Comparison of ENCODE assay signal across 8 cellular contexts in genomic region chr11:65182258-65183170, GRCh38. TPM values are rescaled to one million over a fixed set of nuclear protein-coding genes. Genes with fewer than 3 reads are reported as not detected.
A peak's percentile ranks its signal among the peaks of the same experiment; 100 is the strongest.
DNase-seq lines count a peak whose midpoint lies in the region; ATAC-seq and TF ChIP-seq lines count a peak whose summit lies in the region.

No MANE protein-coding gene starts in this region.

- WGBS in esophagus muscularis mucosa = 2% methylated on average over 7 of the region's 23 CpGs

- H4K20me1 ChIP-seq in BLaER1 treated with 17β-estradiol and CSF1 and Interleukin-3, amounts not matched to agents 10 nM and 100 nM = peaks cover 0 to 53% (median 31%) of the 10 kb centered on the region in 11 experiments; a peak in 15 of 22 replicates

- H3K4me2 ChIP-seq in BLaER1 treated with 17β-estradiol and CSF1 and Interleukin-3, amounts not matched to agents 10 nM and 100 nM = peak overlapping the region; percentile 88 to 100 (median 98)

- peaks cover 9% of the 10 kb centered on the region for H3K4me1 Mint-ChIP-seq in T-helper 2 cell treated with Interferon-gamma antibody and Interleukin-4, amounts not matched to agents 5 μg/mL and 100 μg/mL, for 36 hours (ENCODE audit: low read depth)
- H3K4me1 Mint-ChIP-seq in natural killer cell = peaks cover 14 to 48% of the 10 kb centered on the region in 2 donors

- TF ChIP-seq EP300 in esophagus muscularis mucosa (IDR thresholded peaks at IDR 0.05) = no peak

- peak overlapping the region; percentile 75 to 100 (median 96) for H3K4me3 ChIP-seq in BLaER1 treated with 17β-estradiol and CSF1 and Interleukin-3, amounts not matched to agents 10 nM and 100 nM
- H3K4me3 ChIP-seq in HFF-Myc (replicated peaks; ENCODE audit: low read depth, low read length) (peak overlapping the region; percentile 90), esophagus muscularis mucosa (peak overlapping the region; percentile 81 to 91 (median 87))

- intact Hi-C loops in esophagus muscularis mucosa (cut with DNase I) (loop anchor here (5.0 kb wide), 1 partner anchor 50 kb away; the partner anchor contains the start of gene SYVN1), natural killer cell (cut with micrococcal nuclease) (no loop called here)

- H3K4me1 ChIP-seq in BLaER1 treated with 17β-estradiol and CSF1 and Interleukin-3, amounts not matched to agents 10 nM and 100 nM = peaks cover 24 to 43% (median 31%) of the 10 kb centered on the region in 10 experiments
- H3K4me1 ChIP-seq in esophagus muscularis mucosa = peaks cover 19 to 41% (median 34%) of the 10 kb centered on the region in 4 donors

- peak overlapping the region; percentile 88 to 100 (median 95) for H3K9ac ChIP-seq in BLaER1 treated with 17β-estradiol and CSF1 and Interleukin-3, amounts not matched to agents 10 nM and 100 nM

- peak overlapping the region; percentile 65 for H3K27ac Mint-ChIP-seq in T-helper 2 cell treated with Interferon-gamma antibody and Interleukin-4, amounts not matched to agents 5 μg/mL and 100 μg/mL, for 36 hours
- peak overlapping the region; percentile 72 to 87 for H3K27ac Mint-ChIP-seq in natural killer cell

- TF ChIP-seq CTCF in HFF-Myc (IDR thresholded peaks at IDR 0.05; ENCODE audit: low read depth, low read length, missing control alignments) (no peak), esophagus muscularis mucosa (IDR thresholded peaks at IDR 0.05) (no peak), natural killer cell (IDR thresholded peaks at IDR 0.05) (no peak)

- peaks cover 20 to 44% (median 41%) of the 10 kb centered on the region in 11 experiments for H3K36me3 ChIP-seq in BLaER1 treated with 17β-estradiol and CSF1 and Interleukin-3, amounts not matched to agents 10 nM and 100 nM
- peaks cover 0 to 37% (median 30%) of the 10 kb centered on the region in 4 donors for H3K36me3 ChIP-seq in esophagus muscularis mucosa

- H3K27ac ChIP-seq in BLaER1 treated with 17β-estradiol and CSF1 and Interleukin-3, amounts not matched to agents 10 nM and 100 nM = peak overlapping the region; percentile 85 to 96 (median 92)
- H3K27ac ChIP-seq in esophagus muscularis mucosa (replicated peaks in 1 of 4) = peak overlapping the region; percentile 85 to 97 (median 91)

- H3K27me3 Mint-ChIP-seq in T-helper 2 cell treated with Interferon-gamma antibody and Interleukin-4, amounts not matched to agents 5 μg/mL and 100 μg/mL, for 36 hours (ENCODE audit: low read depth) = peaks cover 6% of the 10 kb centered on the region
- no peaks in the 10 kb centered on the region for H3K27me3 Mint-ChIP-seq in natural killer cell (ENCODE audit: low read depth in 2 of 2)

- H3K9me3 Mint-ChIP-seq in T-helper 2 cell treated with Interferon-gamma antibody and Interleukin-4, amounts not matched to agents 5 μg/mL and 100 μg/mL, for 36 hours = no peaks in the 10 kb centered on the region
- no peaks in the 10 kb centered on the region for H3K9me3 Mint-ChIP-seq in natural killer cell

- H3K27me3 ChIP-seq in BLaER1 treated with 17β-estradiol and CSF1 and Interleukin-3, amounts not matched to agents 10 nM and 100 nM = no peaks in the 10 kb centered on the region
- H3K27me3 ChIP-seq in esophagus muscularis mucosa = no peaks in the 10 kb centered on the region

- no peaks in the 10 kb centered on the region for H3K9me3 ChIP-seq in BLaER1 treated with 17β-estradiol and CSF1 and Interleukin-3, amounts not matched to agents 10 nM and 100 nM (replicated peaks in 1 of 11)
- H3K9me3 ChIP-seq in esophagus muscularis mucosa = no peaks in the 10 kb centered on the region

- no peak for DNase-seq in HFF-Myc (ENCODE audit: extremely low read depth, low read depth)
- DNase-seq in T-helper 2 cell treated with Interferon-gamma antibody and Interleukin-4, amounts not matched to agents 5 μg/mL and 100 μg/mL, for 36 hours (ENCODE audit: low spot score) = no peak
- DNase-seq in esophagus muscularis mucosa (ENCODE audit: extremely low spot score) = no peak
- no peak for DNase-seq in natural killer cell

- no peak for ATAC-seq in natural killer cell
- no peak for ATAC-seq in HG02870 (IDR thresholded peaks at IDR 0.05; ENCODE audit: unreplicated experiment)
- ATAC-seq in GM19395 (IDR thresholded peaks at IDR 0.05; ENCODE audit: unreplicated experiment) = no peak
- no peak for ATAC-seq in GM21528 (IDR thresholded peaks at IDR 0.05; ENCODE audit: low FRiP score, unreplicated experiment)

- TF ChIP-seq POLR2A in esophagus muscularis mucosa (IDR thresholded peaks at IDR 0.05; ENCODE audit: low read depth) = no peak

- H3K4me3 Mint-ChIP-seq in T-helper 2 cell treated with Interferon-gamma antibody and Interleukin-4, amounts not matched to agents 5 μg/mL and 100 μg/mL, for 36 hours = peak overlapping the region; percentile 94
- peak overlapping the region; percentile 88 for H3K4me3 Mint-ChIP-seq in natural killer cell

- peaks cover 28% of the 10 kb centered on the region for H3K36me3 Mint-ChIP-seq in T-helper 2 cell treated with Interferon-gamma antibody and Interleukin-4, amounts not matched to agents 5 μg/mL and 100 μg/mL, for 36 hours (ENCODE audit: low read depth)
- no peaks in the 10 kb centered on the region for H3K36me3 Mint-ChIP-seq in natural killer cell

RNA-seq across cellular contexts. Expression of gene CAPN1, which starts 0.8 kb away (rescaled TPM):
- total RNA-seq in esophagus muscularis mucosa (100 to 1,000 TPM in 3 of 4 donors, 10 to 100 TPM in 1; 95.9 to 246 (median 167) TPM), natural killer cell (100 to 1,000 TPM; 211 to 256 (median 229) TPM)

RNA-seq across cellular contexts. Expression of gene SPDYC, which starts 12.5 kb away (rescaled TPM):
- not detected for total RNA-seq in esophagus muscularis mucosa
- total RNA-seq in natural killer cell = not detected

RNA-seq across cellular contexts. Expression of gene SYVN1, which starts 48.2 kb away (rescaled TPM):
- total RNA-seq in esophagus muscularis mucosa (10 to 100 TPM; 24.1 to 39.5 (median 27.5) TPM), natural killer cell (100 to 1,000 TPM in 1 of 3 donors, 10 to 100 TPM in 2; 72.9 to 109 (median 90.2) TPM)
